8 cellular contexts compared by ENCODE assay signal in genomic region chr17:68019675-68020450, GRCh38. TPM values are rescaled to one million over a fixed set of nuclear protein-coding genes. Genes with fewer than 3 reads are reported as not detected.
A peak's percentile ranks its signal among the peaks of the same experiment; 100 is the strongest.
DNase-seq lines count a peak whose midpoint lies in the region; ATAC-seq and TF ChIP-seq lines count a peak whose summit lies in the region.

No MANE protein-coding gene starts in this region.

- peaks cover 15% of the 10 kb centered on the region for H3K4me1 Mint-ChIP-seq in activated naive CD4-positive, alpha-beta T cell treated with anti-CD3 and anti-CD28 coated beads, Interleukin-2, amount 50 U/mL, for 24 hours

- H3K27ac Mint-ChIP-seq in activated naive CD4-positive, alpha-beta T cell treated with anti-CD3 and anti-CD28 coated beads, Interleukin-2, amount 50 U/mL, for 24 hours = peak overlapping the region; percentile 100

- peak overlapping the region; percentile 63 for H3K4me3 ChIP-seq in NB4 (ENCODE audit: low read depth, low read length)

- no peaks in the 10 kb centered on the region for H3K36me3 Mint-ChIP-seq in activated naive CD4-positive, alpha-beta T cell treated with anti-CD3 and anti-CD28 coated beads, Interleukin-2, amount 50 U/mL, for 24 hours

- no peak for TF ChIP-seq CTCF in NB4 (IDR thresholded peaks at IDR 0.05; ENCODE audit: low read depth, low read length)

- peaks cover 2% of the 10 kb centered on the region for H3K27me3 Mint-ChIP-seq in activated naive CD4-positive, alpha-beta T cell treated with anti-CD3 and anti-CD28 coated beads, Interleukin-2, amount 50 U/mL, for 24 hours

- peak overlapping the region; percentile 66 for H3K27ac ChIP-seq in temporal lobe (ENCODE audit: low read depth, low read length)

- no peaks in the 10 kb centered on the region for H3K9me3 Mint-ChIP-seq in activated naive CD4-positive, alpha-beta T cell treated with anti-CD3 and anti-CD28 coated beads, Interleukin-2, amount 50 U/mL, for 24 hours

- ATAC-seq in HG02588 (IDR thresholded peaks at IDR 0.05; ENCODE audit: unreplicated experiment) = peak; percentile 83

- H3K4me3 Mint-ChIP-seq in activated naive CD4-positive, alpha-beta T cell treated with anti-CD3 and anti-CD28 coated beads, Interleukin-2, amount 50 U/mL, for 24 hours = peak overlapping the region; percentile 89

- TF ChIP-seq POLR2A in GM10847 (IDR thresholded peaks at IDR 0.05; ENCODE audit: extremely low read depth, insufficient read length) (peak; percentile 73), NB4 (IDR thresholded peaks at IDR 0.05; ENCODE audit: extremely low read depth, insufficient read length) (peak; percentile 90)

- DNase-seq in NB4 (ENCODE audit: low read depth) (peak; percentile 96), SK-N-DZ (ENCODE audit: low spot score) (peak; percentile 98), glomerular endothelial cell (ENCODE audit: extremely low read depth, low read depth, low spot score) (peak; percentile 74), occipital lobe (lab: John Stamatoyannopoulos, UW) (peak; percentile 91)

RNA-seq across cellular contexts. Expression of gene KPNA2, which starts 15.7 kb away (rescaled TPM):
- 415 and 426 TPM in 2 replicates for polyA plus RNA-seq in SK-N-DZ (2014; cell fraction: cytosol; rRNA removed)
- polyA plus RNA-seq in SK-N-DZ (2014; cell fraction: nucleus; rRNA removed) = 219 and 228 TPM in 2 replicates
- total RNA-seq in glomerular endothelial cell (179 and 229 TPM in 2 replicates), occipital lobe (34.2 TPM), temporal lobe (28.3 TPM)

RNA-seq across cellular contexts. Expression of gene C17orf58, which starts 23.6 kb away (rescaled TPM):
- polyA plus RNA-seq in SK-N-DZ (2014; cell fraction: cytosol; rRNA removed) = 48.4 and 50.4 TPM in 2 replicates
- polyA plus RNA-seq in SK-N-DZ (2014; cell fraction: nucleus; rRNA removed) = 20.6 and 25.1 TPM in 2 replicates
- total RNA-seq in glomerular endothelial cell = 11.7 and 16.8 TPM in 2 replicates
- total RNA-seq in occipital lobe = 34.9 TPM
- total RNA-seq in temporal lobe = 23.4 TPM

Comparison
In these comparisons a context has a peak if more than half of its experiments do, and no peak if none do; other contexts are left out.
1. Peak in every context shown above with its lines: DNase-seq, ATAC-seq, H3K4me3 ChIP-seq and H3K27ac ChIP-seq.